20 cellular contexts compared by ENCODE assay signal in genomic region chr16:89525146-89525913, GRCh38. TPM values are rescaled to one million over a fixed set of nuclear protein-coding genes. Genes with fewer than 3 reads are reported as not detected.
DNase-seq lines count a peak whose midpoint lies in the region; ATAC-seq, FAIRE-seq and TF ChIP-seq lines count a peak whose summit lies in the region.
"Had no signal": no experiment of that assay in that cellular context is flagged by ENCODE, and none has a peak within 500 bp of the region (broad histone marks: within the 10 kb centered on the region; RNA-seq: fewer than 3 reads in every experiment).

No MANE protein-coding gene starts in this region.

- H3K79me2 ChIP-seq in H1 (ENCODE audit: control insufficient read depth in 1 of 2, insufficient read depth in 2 of 2, low read length in 2 of 2), result peaks cover 0 to 26% of the 10 kb centered on the region in 2 experiments; a peak in 2 of 4 replicates

- no peak for TF ChIP-seq POLR2A in H1 (IDR thresholded peaks at IDR 0.05; ENCODE audit: control extremely low read depth in 1 of 2, low read depth in 2 of 2, low read length in 2 of 2)

- no peak overlapping the region for H3K4me3 ChIP-seq in GM12864 (ENCODE audit: low read depth, low read length)
- H3K4me3 ChIP-seq in H1 (ENCODE audit: extremely low read depth in 1 of 4, insufficient read depth in 2 of 4, low read depth in 3 of 4, low read length in 4 of 4), result no peak overlapping the region
- no peak overlapping the region for H3K4me3 ChIP-seq in psoas muscle
- H3K4me3 ChIP-seq: sigmoid colon had no signal

- no peak for FAIRE-seq in H1 (lab: Jason Lieb, UNC)
- FAIRE-seq: endometrium, HTR-8/SVneo had no signal

- no peak overlapping the region for H3K56ac ChIP-seq in H1 (replicated peaks; ENCODE audit: insufficient read length, low read depth, low read length)

- H3K9ac ChIP-seq in H1 (replicated peaks in 1 of 4; ENCODE audit: extremely low read depth in 1 of 4, low read depth in 3 of 4, low read length in 3 of 4), result no peak overlapping the region

- POLR2A ChIA-PET in H1 (lab: Charles Lee; ENCODE audit: partially characterized antibody), result interaction anchor here (0.8 to 1.6 kb wide), 6 partner anchors 13 to 105 kb away, joined by 3 to 6 read pairs (median 3); no protein-coding TSS in a partner anchor

- CTCF ChIA-PET in H1 (lab: Charles Lee; ENCODE audit: partially characterized antibody), result interaction anchor here (0.6 to 1.5 kb wide), 6 partner anchors 17 to 267 kb away, joined by 3 to 7 read pairs (median 4); no protein-coding TSS in a partner anchor

- no peak overlapping the region for H3K23ac ChIP-seq in H1 (ENCODE audit: insufficient read length)

- DNase-seq in GM12864 (ENCODE audit: low read depth) (no peak), H1 (ENCODE audit: low read depth in 1 of 2, low spot score in 2 of 2) (no peak), psoas muscle (peak in 1 of 2 donors; percentile 83), mucosa of gallbladder (ENCODE audit: low spot score) (no peak), SHP77 treated with DMSO at 0.1 percent for 48 hours (lab: John Stamatoyannopoulos, UW) (no peak)
- DNase-seq: activated CD8-positive, alpha-beta memory T cell treated with anti-CD3 and anti-CD28 coated beads, Interleukin-2, amount 50 U/mL, for 48 hours; activated naive CD4-positive, alpha-beta T cell; anterior cingulate cortex; COR-L47; EL; kidney glomerular epithelial cell; midbrain; NCI-H187; nucleus accumbens; SHP77; sigmoid colon had no signal

- peaks cover 18 to 60% (median 46%) of the 10 kb centered on the region in 4 experiments for H3K36me3 ChIP-seq in H1 (ENCODE audit: control insufficient read depth in 2 of 4, insufficient read depth in 4 of 4, low read length in 3 of 4)
- H3K36me3 ChIP-seq in psoas muscle (ENCODE audit: insufficient read depth in 1 of 2, low read depth in 1 of 2), result peaks cover 0 to 92% of the 10 kb centered on the region in 2 donors

- H4K91ac ChIP-seq in H1 (replicated peaks; ENCODE audit: insufficient read length, low read length), result no peak overlapping the region

- no peak overlapping the region for H2BK20ac ChIP-seq in H1 (ENCODE audit: low read length)

- no peak overlapping the region for H3K4ac ChIP-seq in H1 (replicated peaks; ENCODE audit: insufficient read length, low read depth, low read length)

- no peaks in the 10 kb centered on the region for H3K27me3 ChIP-seq in H1 (replicated peaks in 1 of 4; ENCODE audit: control insufficient read depth in 3 of 4, extremely low read depth in 1 of 4, insufficient read depth in 3 of 4, low read length in 3 of 4)
- H3K27me3 ChIP-seq in psoas muscle (ENCODE audit: insufficient read depth in 3 of 3, low read length in 2 of 3), result no peaks in the 10 kb centered on the region
- H3K27me3 ChIP-seq: sigmoid colon had no signal

- H2BK120ac ChIP-seq in H1 (replicated peaks; ENCODE audit: low read depth, low read length), result no peak overlapping the region

- no peak for TF ChIP-seq RAD21 in H1 (IDR thresholded peaks at IDR 0.05 in 1 of 2, conservative IDR thresholded peaks at IDR 0.05 in 1 of 2; ENCODE audit: low read depth in 2 of 2, low read length in 2 of 2)

- no peak overlapping the region for H2BK5ac ChIP-seq in H1 (ENCODE audit: low read depth, low read length)

- H3K9me3 ChIP-seq in H1 (ENCODE audit: insufficient read depth in 2 of 2, low read depth in 1 of 2, low read length in 1 of 2), result no peaks in the 10 kb centered on the region
- H3K9me3 ChIP-seq in psoas muscle, result no peaks in the 10 kb centered on the region
- H3K9me3 ChIP-seq: sigmoid colon had no signal

- H3K27ac ChIP-seq in H1 (ENCODE audit: low read depth, low read length) (no peak overlapping the region), psoas muscle (peak overlapping the region; percentile 83)
- H3K27ac ChIP-seq: sigmoid colon had no signal

- H2BK15ac ChIP-seq in H1 (ENCODE audit: low read length), result no peak overlapping the region

- H2AFZ ChIP-seq in H1 (ENCODE audit: low read length), result no peak overlapping the region

- 92% methylated on average over 20 of the region's 20 CpGs; no CpG with 5 or more reads in 1 of the 2 experiments for WGBS in H1 (ENCODE audit: extremely low coverage in 1 of 2, insufficient coverage in 1 of 2, insufficient read length in 1 of 2, insufficient replicate concordance in 2 of 2, low coverage in 1 of 2, low lambda C conversion rate in 2 of 2, missing lambda C conversion rate in 1 of 2), 2 experiments
- 29 to 60% (median 30%) methylated on average over 20 of the region's 20 CpGs for WGBS in psoas muscle, 3 donors

- TF ChIP-seq EP300 in H1 (IDR thresholded peaks at IDR 0.05; ENCODE audit: borderline replicate concordance in 1 of 2, low read depth in 2 of 2, low read length in 2 of 2), result no peak

- no peak overlapping the region for H3K14ac ChIP-seq in H1 (ENCODE audit: insufficient read length)

- ATAC-seq in HG02678 (IDR thresholded peaks at IDR 0.05; ENCODE audit: unreplicated experiment) (peak; percentile 38), psoas muscle (peak; percentile 89 to 93 (median 91)), GM19351 (IDR thresholded peaks at IDR 0.05; ENCODE audit: unreplicated experiment) (no peak)

- no peak overlapping the region for H2BK12ac ChIP-seq in H1 (ENCODE audit: low read depth, low read length)

- H3K4me1 ChIP-seq in H1 (replicated peaks in 1 of 4; ENCODE audit: control insufficient read depth in 3 of 4, insufficient read depth in 4 of 4, low read length in 3 of 4) (no peaks in the 10 kb centered on the region), psoas muscle (peaks cover 8% of the 10 kb centered on the region)
- H3K4me1 ChIP-seq: sigmoid colon had no signal

- H4K20me1 ChIP-seq in H1 (replicated peaks in 1 of 2; ENCODE audit: control insufficient read depth in 1 of 2, insufficient read depth in 2 of 2, low read length in 2 of 2), result peaks cover 6 to 9% of the 10 kb centered on the region in 2 experiments

- no peak overlapping the region for H2AK5ac ChIP-seq in H1 (ENCODE audit: low read depth, low read length)

- intact Hi-C loops in psoas muscle (cut with DNase I), result loop anchor here in 1 of 2 donors (5.0 kb wide), 1 partner anchor 37 kb away; the partner anchor contains the start of gene RPL13

- peak; percentile 15 for TF ChIP-seq CTCF in GM12864 (IDR thresholded peaks at IDR 0.05; ENCODE audit: low read depth, low read length, missing control alignments)
- TF ChIP-seq CTCF in H1 (IDR thresholded peaks at IDR 0.05; ENCODE audit: control extremely low read depth in 1 of 3, insufficient read depth in 1 of 3, low read depth in 1 of 3, low read length in 3 of 3), result no peak
- no peak for TF ChIP-seq CTCF in psoas muscle (IDR thresholded peaks at IDR 0.05)

- no peak overlapping the region for H3K18ac ChIP-seq in H1 (ENCODE audit: extremely low read depth, low read length)

- H4K5ac ChIP-seq in H1 (ENCODE audit: insufficient read length, low read depth, low read length), result no peak overlapping the region

- H3K23me2 ChIP-seq in H1 (ENCODE audit: low read depth, low read length), result no peaks in the 10 kb centered on the region

- H4K8ac ChIP-seq in H1 (ENCODE audit: extremely low read depth, insufficient read depth, low read length), result peak overlapping the region; percentile 48; the same call in 1 of the 2 replicates

- no peak overlapping the region for H3K4me2 ChIP-seq in H1 (ENCODE audit: insufficient read depth in 1 of 2, low read depth in 2 of 2, low read length in 2 of 2)

- peaks cover 6% of the 10 kb centered on the region for H3K79me1 ChIP-seq in H1 (ENCODE audit: low read depth, low read length)

RNA-seq across cellular contexts. Expression of gene SPG7, which starts 17.1 kb away (rescaled TPM):
- total RNA-seq in H1 (2021; fragmentation: NEBNext Ultra II Directional; extraction: Animal tissue kit (Norgen Biotek cat#: 25700)), result 109 and 113 TPM in 2 replicates
- polyA plus RNA-seq in H1 (2011; rRNA removed) (72.1 and 85.5 TPM in 2 replicates), psoas muscle (10 to 100 TPM; 57.5 to 95.3 (median 79.3) TPM)
- 75.2 TPM for polyA plus RNA-seq in H1 (2011; cell fraction: cytosol; rRNA removed)
- polyA plus RNA-seq in H1 (2011; cell fraction: nucleus; rRNA removed), result 194 TPM
- polyA plus RNA-seq in H1 (2012, experiment 1 of 2), result 71.0 to 98.8 TPM (median 96.3 TPM) in 4 replicates
- 57.0 TPM for polyA plus RNA-seq in H1 (2012, experiment 2 of 2)
- polyA plus RNA-seq in H1 (2013, experiment 1 of 2), result 63.6 TPM
- 56.2 TPM for polyA plus RNA-seq in H1 (2013, experiment 2 of 2)
- polyA minus RNA-seq in H1 (2011; rRNA and poly(A)+ RNA removed), result 64.8 and 74.8 TPM in 2 replicates
- polyA minus RNA-seq in H1 (2011; cell fraction: cytosol; rRNA and poly(A)+ RNA removed), result 99.0 TPM
- polyA minus RNA-seq in H1 (2011; cell fraction: nucleus; rRNA and poly(A)+ RNA removed), result 105 TPM
- total RNA-seq in psoas muscle (10 to 100 TPM; 66.8 to 92.3 (median 87.3) TPM), mucosa of gallbladder (106 TPM)

RNA-seq across cellular contexts. Expression of gene ANKRD11, which starts 35.0 kb away (rescaled TPM):
- total RNA-seq in H1 (2021; fragmentation: NEBNext Ultra II Directional; extraction: Animal tissue kit (Norgen Biotek cat#: 25700)), result 136 and 142 TPM in 2 replicates
- polyA plus RNA-seq in H1 (2011; rRNA removed) (46.5 and 75.1 TPM in 2 replicates), psoas muscle (10 to 100 TPM; 22.3 to 57.9 (median 43.3) TPM)
- 55.6 TPM for polyA plus RNA-seq in H1 (2011; cell fraction: cytosol; rRNA removed)
- 181 TPM for polyA plus RNA-seq in H1 (2011; cell fraction: nucleus; rRNA removed)
- 101 to 124 TPM (median 120 TPM) in 4 replicates for polyA plus RNA-seq in H1 (2012, experiment 1 of 2)
- 42.9 TPM for polyA plus RNA-seq in H1 (2012, experiment 2 of 2)
- 91.9 TPM for polyA plus RNA-seq in H1 (2013, experiment 1 of 2)
- polyA plus RNA-seq in H1 (2013, experiment 2 of 2), result 90.9 TPM
- 44.8 and 56.7 TPM in 2 replicates for polyA minus RNA-seq in H1 (2011; rRNA and poly(A)+ RNA removed)
- 80.1 TPM for polyA minus RNA-seq in H1 (2011; cell fraction: cytosol; rRNA and poly(A)+ RNA removed)
- 118 TPM for polyA minus RNA-seq in H1 (2011; cell fraction: nucleus; rRNA and poly(A)+ RNA removed)
- total RNA-seq in psoas muscle (10 to 100 TPM; 52.3 to 72.8 (median 63.8) TPM), mucosa of gallbladder (143 TPM)

RNA-seq across cellular contexts. Expression of gene RPL13, which starts 35.2 kb away (rescaled TPM):
- 2,162 and 2,205 TPM in 2 replicates for total RNA-seq in H1 (2021; fragmentation: NEBNext Ultra II Directional; extraction: Animal tissue kit (Norgen Biotek cat#: 25700))
- polyA plus RNA-seq in H1 (2011; rRNA removed) (7,384 and 8,839 TPM in 2 replicates), psoas muscle (1,000 to 10,000 TPM; 2,989 to 7,334 (median 5,467) TPM)
- 6,622 TPM for polyA plus RNA-seq in H1 (2011; cell fraction: cytosol; rRNA removed)
- 4,056 TPM for polyA plus RNA-seq in H1 (2011; cell fraction: nucleus; rRNA removed)
- 2,424 to 3,736 TPM (median 3,320 TPM) in 4 replicates for polyA plus RNA-seq in H1 (2012, experiment 1 of 2)
- polyA plus RNA-seq in H1 (2012, experiment 2 of 2), result 5,566 TPM
- polyA plus RNA-seq in H1 (2013, experiment 1 of 2), result 2,736 TPM
- 2,737 TPM for polyA plus RNA-seq in H1 (2013, experiment 2 of 2)
- polyA minus RNA-seq in H1 (2011; rRNA and poly(A)+ RNA removed), result 403 and 524 TPM in 2 replicates
- polyA minus RNA-seq in H1 (2011; cell fraction: cytosol; rRNA and poly(A)+ RNA removed), result 1,899 TPM
- 1,945 TPM for polyA minus RNA-seq in H1 (2011; cell fraction: nucleus; rRNA and poly(A)+ RNA removed)
- total RNA-seq in psoas muscle (1,000 to 10,000 TPM; 1,039 to 1,769 (median 1,553) TPM), mucosa of gallbladder (1,696 TPM)

RNA-seq across cellular contexts. Expression of gene CPNE7, which starts 50.2 kb away (rescaled TPM):
- 21.7 and 23.7 TPM in 2 replicates for total RNA-seq in H1 (2021; fragmentation: NEBNext Ultra II Directional; extraction: Animal tissue kit (Norgen Biotek cat#: 25700))
- polyA plus RNA-seq in H1 (2011; rRNA removed) (10.0 and 17.2 TPM in 2 replicates), psoas muscle (under 1 TPM in 2 of 3 donors, not detected in 1; 0.08 to 0.21 TPM)
- 14.5 TPM for polyA plus RNA-seq in H1 (2011; cell fraction: cytosol; rRNA removed)
- polyA plus RNA-seq in H1 (2011; cell fraction: nucleus; rRNA removed), result 64.5 TPM
- 18.4 to 21.5 TPM (median 20.9 TPM) in 4 replicates for polyA plus RNA-seq in H1 (2012, experiment 1 of 2)
- 9.1 TPM for polyA plus RNA-seq in H1 (2012, experiment 2 of 2)
- 11.5 TPM for polyA plus RNA-seq in H1 (2013, experiment 1 of 2)
- polyA plus RNA-seq in H1 (2013, experiment 2 of 2), result 11.1 TPM
- polyA minus RNA-seq in H1 (2011; rRNA and poly(A)+ RNA removed), result 6.3 and 6.8 TPM in 2 replicates
- 10.2 TPM for polyA minus RNA-seq in H1 (2011; cell fraction: cytosol; rRNA and poly(A)+ RNA removed)
- 9.5 TPM for polyA minus RNA-seq in H1 (2011; cell fraction: nucleus; rRNA and poly(A)+ RNA removed)
- total RNA-seq in psoas muscle (not detected), mucosa of gallbladder (3.6 TPM)
